Comparison of ENCODE assay signal across 25 cellular contexts in genomic region chr12:108995370-108995992, GRCh38. TPM values are rescaled to one million over a fixed set of nuclear protein-coding genes. Genes with fewer than 3 reads are reported as not detected.
"Had no signal": no experiment of that assay in that cellular context is flagged by ENCODE, and none has a peak within 500 bp of the region (broad histone marks: within the 10 kb centered on the region; RNA-seq: fewer than 3 reads in every experiment).

No MANE protein-coding gene starts in this region.

- H3K27ac ChIP-seq: coronary artery, esophagus squamous epithelium, gastrocnemius medialis, left ventricle myocardium inferior, parathyroid adenoma, thoracic aorta, vagina had no signal

- H3K27ac Mint-ChIP-seq: activated CD4-positive, alpha-beta memory T cell treated with anti-CD3 and anti-CD28 coated beads, Interleukin-2, amount 10 ng/mL, durations not matched to agents 7 days and 5 days; activated CD4-positive, alpha-beta T cell treated with anti-CD3 and anti-CD28 coated beads, Interleukin-2, amount 10 ng/mL, durations not matched to agents 24 days and 14 days; activated naive CD4-positive, alpha-beta T cell treated with anti-CD3 and anti-CD28 coated beads for 36 hours; activated naive CD8-positive, alpha-beta T cell treated with anti-CD3 and anti-CD28 coated beads, Interleukin-2, amount 10 ng/mL, durations not matched to agents 7 days and 5 days; activated T-cell treated with anti-CD3 and anti-CD28 coated beads, Interleukin-2, amount 50 U/mL, for 72 hours; natural killer cell; type B pancreatic cell had no signal

- H3K4me3 ChIP-seq: coronary artery, esophagus squamous epithelium, gastrocnemius medialis, left ventricle myocardium inferior, thoracic aorta, vagina had no signal

- H3K4me1 ChIP-seq: esophagus squamous epithelium, gastrocnemius medialis, left ventricle myocardium inferior, parathyroid adenoma, vagina had no signal

- H3K27me3 ChIP-seq: gastrocnemius medialis, vagina had no signal

- H3K36me3 Mint-ChIP-seq: activated naive CD8-positive, alpha-beta T cell treated with anti-CD3 and anti-CD28 coated beads, Interleukin-2, amount 10 ng/mL, durations not matched to agents 7 days and 5 days; natural killer cell; type B pancreatic cell had no signal

- H3K9me3 Mint-ChIP-seq: activated CD4-positive, alpha-beta memory T cell treated with anti-CD3 and anti-CD28 coated beads, Interleukin-2, amount 10 ng/mL, durations not matched to agents 7 days and 5 days; activated CD4-positive, alpha-beta T cell treated with anti-CD3 and anti-CD28 coated beads, Interleukin-2, amount 10 ng/mL, durations not matched to agents 24 days and 14 days; natural killer cell; type B pancreatic cell had no signal

- DNase-seq: activated CD4-positive, alpha-beta memory T cell treated with anti-CD3 and anti-CD28 coated beads, Interleukin-2, amount 10 ng/mL, durations not matched to agents 7 days and 5 days; activated CD4-positive, alpha-beta T cell treated with anti-CD3 and anti-CD28 coated beads, Interleukin-2, amount 10 ng/mL, durations not matched to agents 24 days and 14 days; activated effector memory CD4-positive, alpha-beta T cell treated with Interleukin-2 at 50 U/mL for 16 hours; activated naive CD4-positive, alpha-beta T cell treated with anti-CD3 and anti-CD28 coated beads for 36 hours; activated naive CD8-positive, alpha-beta T cell treated with anti-CD3 and anti-CD28 coated beads, Interleukin-2, amount 10 ng/mL, durations not matched to agents 7 days and 5 days; activated T-cell treated with anti-CD3 and anti-CD28 coated beads, Interleukin-2, amount 50 U/mL, for 72 hours; amniotic stem cell; cerebellar nuclear complex; esophagus squamous epithelium; gastrocnemius medialis; head of caudate nucleus; hypothalamus; left ventricle myocardium inferior; midbrain; natural killer cell; right cardiac atrium; stimulated activated CD4-positive, alpha-beta T cell treated with anti-CD3 and anti-CD28 coated beads, Interleukin-4, amount 100 ng/mL, for 24 hours; stimulated activated naive CD4-positive, alpha-beta T cell treated with Interleukin-2 at 50 U/mL for 16 hours had no signal

- H3K27me3 Mint-ChIP-seq: activated CD4-positive, alpha-beta memory T cell treated with anti-CD3 and anti-CD28 coated beads, Interleukin-2, amount 10 ng/mL, durations not matched to agents 7 days and 5 days; activated naive CD8-positive, alpha-beta T cell treated with anti-CD3 and anti-CD28 coated beads, Interleukin-2, amount 10 ng/mL, durations not matched to agents 7 days and 5 days; type B pancreatic cell had no signal

- H3K4me3 Mint-ChIP-seq: activated CD4-positive, alpha-beta memory T cell treated with anti-CD3 and anti-CD28 coated beads, Interleukin-2, amount 10 ng/mL, durations not matched to agents 7 days and 5 days; activated CD4-positive, alpha-beta T cell treated with anti-CD3 and anti-CD28 coated beads, Interleukin-2, amount 10 ng/mL, durations not matched to agents 24 days and 14 days; activated naive CD4-positive, alpha-beta T cell treated with anti-CD3 and anti-CD28 coated beads for 36 hours; activated naive CD8-positive, alpha-beta T cell treated with anti-CD3 and anti-CD28 coated beads, Interleukin-2, amount 10 ng/mL, durations not matched to agents 7 days and 5 days; activated T-cell treated with anti-CD3 and anti-CD28 coated beads, Interleukin-2, amount 50 U/mL, for 72 hours; natural killer cell; type B pancreatic cell had no signal

- H3K9me3 ChIP-seq: esophagus squamous epithelium, gastrocnemius medialis, thoracic aorta, vagina had no signal

- H3K36me3 ChIP-seq: esophagus squamous epithelium, gastrocnemius medialis, left ventricle myocardium inferior, thoracic aorta, vagina had no signal

- H3K4me1 Mint-ChIP-seq: activated CD4-positive, alpha-beta memory T cell treated with anti-CD3 and anti-CD28 coated beads, Interleukin-2, amount 10 ng/mL, durations not matched to agents 7 days and 5 days; activated CD4-positive, alpha-beta T cell treated with anti-CD3 and anti-CD28 coated beads, Interleukin-2, amount 10 ng/mL, durations not matched to agents 24 days and 14 days; activated naive CD8-positive, alpha-beta T cell treated with anti-CD3 and anti-CD28 coated beads, Interleukin-2, amount 10 ng/mL, durations not matched to agents 7 days and 5 days; natural killer cell had no signal

- ATAC-seq: activated T-cell treated with anti-CD3 and anti-CD28 coated beads, Interleukin-2, amount 50 U/mL, for 72 hours; gastrocnemius medialis; natural killer cell; right cardiac atrium had no signal

RNA-seq across cellular contexts. Expression of gene SVOP, which starts 25.4 kb away (rescaled TPM):
- total RNA-seq: activated CD4-positive, alpha-beta memory T cell treated with anti-CD3 and anti-CD28 coated beads, Interleukin-2, amount 10 ng/mL, durations not matched to agents 7 days and 5 days; activated CD4-positive, alpha-beta T cell treated with anti-CD3 and anti-CD28 coated beads, Interleukin-2, amount 10 ng/mL, durations not matched to agents 24 days and 14 days; activated naive CD4-positive, alpha-beta T cell treated with anti-CD3 and anti-CD28 coated beads for 36 hours; activated naive CD8-positive, alpha-beta T cell treated with anti-CD3 and anti-CD28 coated beads, Interleukin-2, amount 10 ng/mL, durations not matched to agents 7 days and 5 days; activated T-cell treated with anti-CD3 and anti-CD28 coated beads, Interleukin-2, amount 50 U/mL, for 72 hours; esophagus squamous epithelium; lung microvascular endothelial cell; natural killer cell; pulmonary artery endothelial cell; thoracic aorta had no signal
